ENCODE assay signal across 15 cellular contexts in the genomic region with DNA sequence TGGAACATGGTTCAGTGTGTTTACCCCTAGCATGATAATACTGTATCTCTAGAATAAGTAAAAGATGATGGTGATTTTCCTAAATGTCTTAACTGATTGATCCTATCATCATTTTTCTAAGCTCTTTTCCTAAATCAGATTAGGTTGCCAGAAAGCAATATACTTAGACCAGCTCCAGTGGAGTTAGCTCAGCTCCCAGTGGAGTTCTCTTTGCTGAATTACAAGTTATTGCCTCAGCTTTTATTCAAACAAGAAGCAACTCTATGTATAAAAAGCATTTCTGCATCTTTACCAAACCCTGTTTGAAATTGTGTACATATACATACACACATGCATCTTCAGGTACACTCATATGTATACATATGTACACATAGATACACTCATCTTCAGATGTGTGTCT. TPM values are rescaled to one million over a fixed set of nuclear protein-coding genes. Genes with fewer than 3 reads are reported as not detected.
A peak's percentile ranks its signal among the peaks of the same experiment; 100 is the strongest.
DNase-seq lines count a peak whose midpoint lies in the region; ATAC-seq and TF ChIP-seq lines count a peak whose summit lies in the region.
"Had no signal": no experiment of that assay in that cellular context is flagged by ENCODE, and none has a peak within 500 bp of the region (broad histone marks: within the 10 kb centered on the region; RNA-seq: fewer than 3 reads in every experiment).

No MANE protein-coding gene starts in this region.

- no peak overlapping the region for H3K4me3 ChIP-seq in CD8-positive, alpha-beta T cell (ENCODE audit: low read depth, low read length)
- H3K4me3 ChIP-seq in choroid plexus epithelial cell (ENCODE audit: low read depth, low read length): no peak overlapping the region
- H3K4me3 ChIP-seq in Peyer's patch: no peak overlapping the region

- no peaks in the 10 kb centered on the region for H3K27me3 ChIP-seq in CD8-positive, alpha-beta T cell (ENCODE audit: insufficient read depth, low read length)
- H3K27me3 ChIP-seq in Peyer's patch: no peaks in the 10 kb centered on the region

- no peak for ATAC-seq in CD8-positive, alpha-beta T cell
- ATAC-seq in HG02973 (IDR thresholded peaks at IDR 0.05; ENCODE audit: unreplicated experiment) (no peak), GM18505 (IDR thresholded peaks at IDR 0.05; ENCODE audit: unreplicated experiment) (no peak)

- H3K4me1 ChIP-seq in CD8-positive, alpha-beta T cell (ENCODE audit: insufficient read depth, low read length): peaks cover 16% of the 10 kb centered on the region
- H3K4me1 ChIP-seq in Peyer's patch: peaks cover 0 to 8% (median 0%) of the 10 kb centered on the region in 4 donors

- intact Hi-C loops in CD8-positive, alpha-beta T cell (cut with DNase I, micrococcal nuclease): loop anchor here in 1 of 2 experiments (5.0 kb wide), 1 partner anchor 46 kb away; the partner anchor contains the start of gene SNX9

- H3K9me3 ChIP-seq in CD8-positive, alpha-beta T cell (ENCODE audit: low read length): no peaks in the 10 kb centered on the region
- no peaks in the 10 kb centered on the region for H3K9me3 ChIP-seq in Peyer's patch

- H3K27ac ChIP-seq in CD8-positive, alpha-beta T cell (ENCODE audit: low read depth, low read length): no peak overlapping the region
- H3K27ac ChIP-seq in Peyer's patch: no peak overlapping the region
- H3K27ac ChIP-seq: HL-60 had no signal

- H3K9me3 Mint-ChIP-seq in CD8-positive, alpha-beta T cell: no peaks in the 10 kb centered on the region
- H3K9me3 Mint-ChIP-seq in glutamatergic neuron (ENCODE audit: unreplicated experiment) (no peaks in the 10 kb centered on the region), chondrocyte (ENCODE audit: low read depth) (no peaks in the 10 kb centered on the region)

- TF ChIP-seq CTCF in CD8-positive, alpha-beta T cell (IDR thresholded peaks at IDR 0.05): no peak
- no peak for TF ChIP-seq CTCF in choroid plexus epithelial cell (conservative IDR thresholded peaks at IDR 0.05; ENCODE audit: low read depth, low read length)
- no peak for TF ChIP-seq CTCF in glutamatergic neuron (IDR thresholded peaks at IDR 0.05; ENCODE audit: partially characterized antibody, unreplicated experiment)
- no peak for TF ChIP-seq CTCF in Peyer's patch (IDR thresholded peaks at IDR 0.05)
- no peak for TF ChIP-seq CTCF in chondrocyte (IDR thresholded peaks at IDR 0.05)

- H3K27ac Mint-ChIP-seq in CD8-positive, alpha-beta T cell: peak overlapping the region; percentile 20
- H3K27ac Mint-ChIP-seq in glutamatergic neuron (ENCODE audit: unreplicated experiment) (peak overlapping the region; percentile 72), chondrocyte (ENCODE audit: unreplicated experiment) (no peak overlapping the region)

- CTCF ChIA-PET in CD8-positive, alpha-beta T cell (lab: Charles Lee): interaction anchor here (1.3 kb wide), 1 partner anchor 111 kb away, joined by 5 read pairs; no protein-coding TSS in a partner anchor

- no peak for TF ChIP-seq POLR2A in Peyer's patch (IDR thresholded peaks at IDR 0.05)
- TF ChIP-seq POLR2A in GM18505 (IDR thresholded peaks at IDR 0.05; ENCODE audit: borderline replicate concordance, extremely low read depth, insufficient read depth, insufficient read length): no peak

- no peak for DNase-seq in CD8-positive, alpha-beta T cell
- DNase-seq in OCI-M1 (lab: John Stamatoyannopoulos, UW) (peak; percentile 32), choroid plexus epithelial cell (ENCODE audit: low read depth) (peak; percentile 37), glutamatergic neuron (no peak), Peyer's patch (no peak), chondrocyte (ENCODE audit: low spot score) (no peak)
- DNase-seq: DMS153, KG1, NCI-H1092 treated with DMSO at 0.1 percent for 48 hours, NCI-H1694 treated with DMSO at 0.1 percent for 48 hours, NCI-H446 treated with DMSO at 0.1 percent for 48 hours, NCI-H774 had no signal

- peaks cover 35% of the 10 kb centered on the region for H3K4me1 Mint-ChIP-seq in CD8-positive, alpha-beta T cell (ENCODE audit: low read depth)
- H3K4me1 Mint-ChIP-seq in glutamatergic neuron (ENCODE audit: low read depth, unreplicated experiment): peaks cover 21% of the 10 kb centered on the region
- peaks cover 12% of the 10 kb centered on the region for H3K4me1 Mint-ChIP-seq in chondrocyte (ENCODE audit: low read depth)

- H3K27me3 Mint-ChIP-seq in CD8-positive, alpha-beta T cell (ENCODE audit: low read depth): no peaks in the 10 kb centered on the region
- H3K27me3 Mint-ChIP-seq in glutamatergic neuron (ENCODE audit: unreplicated experiment) (peaks cover 1% of the 10 kb centered on the region), chondrocyte (ENCODE audit: low read depth) (no peaks in the 10 kb centered on the region)

- peaks cover 10% of the 10 kb centered on the region for H3K36me3 Mint-ChIP-seq in CD8-positive, alpha-beta T cell
- H3K36me3 Mint-ChIP-seq in glutamatergic neuron (ENCODE audit: unreplicated experiment) (no peaks in the 10 kb centered on the region), chondrocyte (ENCODE audit: low read depth) (no peaks in the 10 kb centered on the region)

- POLR2A ChIA-PET in CD8-positive, alpha-beta T cell (lab: Charles Lee): no interaction called here

- peaks cover 5% of the 10 kb centered on the region for H3K36me3 ChIP-seq in CD8-positive, alpha-beta T cell (ENCODE audit: insufficient read depth, low read length)
- peaks cover 0 to 23% (median 0%) of the 10 kb centered on the region in 3 donors for H3K36me3 ChIP-seq in Peyer's patch

- no peak overlapping the region for H3K4me3 Mint-ChIP-seq in CD8-positive, alpha-beta T cell
- H3K4me3 Mint-ChIP-seq in glutamatergic neuron (ENCODE audit: unreplicated experiment) (peak overlapping the region; percentile 27), chondrocyte (ENCODE audit: unreplicated experiment) (no peak overlapping the region)

RNA-seq across cellular contexts. Expression of gene SNX9, which starts 44.9 kb away (rescaled TPM):
- 10 to 100 TPM; 54.8 to 63.2 TPM for total RNA-seq in CD8-positive, alpha-beta T cell
- total RNA-seq in glutamatergic neuron (ENCODE audit: unreplicated experiment): 45.7 TPM
- 10 to 100 TPM; 49.8 to 59.1 (median 52.5) TPM for total RNA-seq in Peyer's patch
- 31.7 to 47.1 TPM (median 43.9 TPM) in 3 replicates for total RNA-seq in chondrocyte

Comparison
In these comparisons a context has a peak if more than half of its experiments do, and no peak if none do; other contexts are left out.
1. DNase-seq: peak in OCI-M1 (single experiment) and choroid plexus epithelial cell (single experiment); none in CD8-positive, alpha-beta T cell (0 of 7), glutamatergic neuron (single experiment), Peyer's patch (0 of 3) and chondrocyte (single experiment).